Comparison of ENCODE assay signal across 28 cellular contexts in the genomic region with DNA sequence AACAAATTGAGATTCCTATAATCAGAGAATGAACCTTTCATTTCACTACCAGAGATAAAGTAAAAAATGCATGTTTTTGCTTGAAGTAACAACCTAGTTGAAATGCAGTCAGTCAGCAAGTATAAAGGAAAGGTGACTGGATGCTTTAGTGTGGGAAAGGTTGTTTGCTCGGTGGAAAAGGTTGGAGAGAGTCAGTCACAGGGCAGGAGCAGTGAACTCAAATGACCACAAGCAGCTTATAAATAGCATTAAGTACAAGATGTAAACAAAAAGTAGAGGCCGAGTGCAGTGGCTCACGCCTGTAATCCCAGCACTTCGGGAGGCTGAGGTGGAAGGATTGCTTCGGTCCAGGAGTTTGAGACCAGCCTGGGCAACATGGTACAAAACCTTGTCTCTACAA.
DNase-seq lines count a peak whose midpoint lies in the region; TF ChIP-seq lines count a peak whose summit lies in the region.
"Had no signal": no experiment of that assay in that cellular context is flagged by ENCODE, and none has a peak within 500 bp of the region (broad histone marks: within the 10 kb centered on the region; RNA-seq: fewer than 3 reads in every experiment).

No MANE protein-coding gene starts in this region.

- no peaks in the 10 kb centered on the region for H3K4me1 ChIP-seq in breast epithelium
- H3K4me1 ChIP-seq: left ventricle myocardium inferior, right atrium auricular region had no signal

- no peak for TF ChIP-seq POLR2A in breast epithelium (IDR thresholded peaks at IDR 0.05)

- peaks cover 6% of the 10 kb centered on the region; the same call in 1 of the 2 replicates for H3K36me3 ChIP-seq in SU-DHL-6 (ENCODE audit: low read length)
- H3K36me3 ChIP-seq in breast epithelium = no peaks in the 10 kb centered on the region
- H3K36me3 ChIP-seq: right atrium auricular region had no signal

- H3K4me3 Mint-ChIP-seq in activated T-helper 1 cell treated with anti-CD3 and anti-CD28 coated beads, Interleukin-12 subunit alpha, Interleukin-12 subunit beta, Interleukin-2, Interleukin-4 antibody, amounts not matched to agents 30 ng/mL and 10 ng/mL and 1 ng/mL, durations not matched to agents 14 hours and 24 hours and 36 hours = no peak overlapping the region
- H3K4me3 Mint-ChIP-seq: activated CD4-positive, alpha-beta memory T cell treated with anti-CD3 and anti-CD28 coated beads for 36 hours; activated naive CD8-positive, alpha-beta T cell treated with anti-CD3 and anti-CD28 coated beads, Interleukin-2, amount 10 ng/mL, durations not matched to agents 7 days and 5 days; CD8-positive, alpha-beta T cell; H9; immature natural killer cell; mesothelial cell of epicardium; naive thymus-derived CD8-positive, alpha-beta T cell had no signal

- H4K20me1 ChIP-seq in SU-DHL-6 (ENCODE audit: low read depth, low read length) = no peaks in the 10 kb centered on the region

- H3K27ac Mint-ChIP-seq in activated T-helper 1 cell treated with anti-CD3 and anti-CD28 coated beads, Interleukin-12 subunit alpha, Interleukin-12 subunit beta, Interleukin-2, Interleukin-4 antibody, amounts not matched to agents 30 ng/mL and 10 ng/mL and 1 ng/mL, durations not matched to agents 14 hours and 24 hours and 36 hours = no peak overlapping the region
- H3K27ac Mint-ChIP-seq: activated CD4-positive, alpha-beta memory T cell treated with anti-CD3 and anti-CD28 coated beads for 36 hours; activated naive CD8-positive, alpha-beta T cell treated with anti-CD3 and anti-CD28 coated beads, Interleukin-2, amount 10 ng/mL, durations not matched to agents 7 days and 5 days; activated T-helper 2 cell treated with anti-CD3 and anti-CD28 coated beads, Interferon-gamma antibody, Interleukin-2, Interleukin-4, amounts not matched to agents 10 μg/mL and 5 μg/mL and 100 μg/mL, durations not matched to agents 14 hours and 24 hours and 36 hours; CD8-positive, alpha-beta T cell; mesothelial cell of epicardium had no signal

- H3F3A ChIP-seq in SU-DHL-6 (ENCODE audit: insufficient read depth) = peaks cover 67% of the 10 kb centered on the region

- H3K27me3 Mint-ChIP-seq in activated T-helper 1 cell treated with anti-CD3 and anti-CD28 coated beads, Interleukin-12 subunit alpha, Interleukin-12 subunit beta, Interleukin-2, Interleukin-4 antibody, amounts not matched to agents 30 ng/mL and 10 ng/mL and 1 ng/mL, durations not matched to agents 14 hours and 24 hours and 36 hours (ENCODE audit: insufficient read depth) = no peaks in the 10 kb centered on the region
- H3K27me3 Mint-ChIP-seq: activated CD4-positive, alpha-beta memory T cell treated with anti-CD3 and anti-CD28 coated beads for 36 hours; activated naive CD8-positive, alpha-beta T cell treated with anti-CD3 and anti-CD28 coated beads, Interleukin-2, amount 10 ng/mL, durations not matched to agents 7 days and 5 days; naive thymus-derived CD8-positive, alpha-beta T cell had no signal

- no peak overlapping the region for H2AFZ ChIP-seq in SU-DHL-6 (ENCODE audit: low read depth, low read length, severe bottlenecking)

- no peaks in the 10 kb centered on the region for H3K36me3 Mint-ChIP-seq in activated T-helper 1 cell treated with anti-CD3 and anti-CD28 coated beads, Interleukin-12 subunit alpha, Interleukin-12 subunit beta, Interleukin-2, Interleukin-4 antibody, amounts not matched to agents 30 ng/mL and 10 ng/mL and 1 ng/mL, durations not matched to agents 14 hours and 24 hours and 36 hours (ENCODE audit: low read depth)
- H3K36me3 Mint-ChIP-seq: activated CD4-positive, alpha-beta memory T cell treated with anti-CD3 and anti-CD28 coated beads for 36 hours; activated naive CD8-positive, alpha-beta T cell treated with anti-CD3 and anti-CD28 coated beads, Interleukin-2, amount 10 ng/mL, durations not matched to agents 7 days and 5 days had no signal

- H3K4me1 Mint-ChIP-seq in activated T-helper 1 cell treated with anti-CD3 and anti-CD28 coated beads, Interleukin-12 subunit alpha, Interleukin-12 subunit beta, Interleukin-2, Interleukin-4 antibody, amounts not matched to agents 30 ng/mL and 10 ng/mL and 1 ng/mL, durations not matched to agents 14 hours and 24 hours and 36 hours (ENCODE audit: low read depth) = no peaks in the 10 kb centered on the region
- H3K4me1 Mint-ChIP-seq: activated naive CD8-positive, alpha-beta T cell treated with anti-CD3 and anti-CD28 coated beads, Interleukin-2, amount 10 ng/mL, durations not matched to agents 7 days and 5 days; immature natural killer cell; mesothelial cell of epicardium had no signal

- peaks cover 17% of the 10 kb centered on the region; the same call in 1 of the 2 replicates for H3K79me2 ChIP-seq in SU-DHL-6 (ENCODE audit: insufficient read depth, low read length)

- no peaks in the 10 kb centered on the region for H3K27me3 ChIP-seq in SU-DHL-6 (ENCODE audit: low read length)
- no peaks in the 10 kb centered on the region for H3K27me3 ChIP-seq in breast epithelium
- H3K27me3 ChIP-seq: body of pancreas, right atrium auricular region had no signal

- DNase-seq in H4 (ENCODE audit: low spot score) = peak; percentile 11
- peak; percentile 67 for DNase-seq in iris pigment epithelial cell (ENCODE audit: low read depth)
- DNase-seq in hepatic stellate cell (ENCODE audit: low spot score) = no peak
- no peak for DNase-seq in breast epithelium (ENCODE audit: low spot score in 2 of 2)
- DNase-seq in hypothalamus (lab: John Stamatoyannopoulos, UW) = no peak
- no peak for DNase-seq in activated T-helper 1 cell treated with anti-CD3 and anti-CD28 coated beads, Interleukin-12 subunit alpha, Interleukin-12 subunit beta, Interleukin-2, Interleukin-4 antibody, amounts not matched to agents 30 ng/mL and 10 ng/mL and 1 ng/mL, durations not matched to agents 14 hours and 24 hours and 36 hours (ENCODE audit: low spot score)
- DNase-seq: activated CD4-positive, alpha-beta memory T cell treated with anti-CD3 and anti-CD28 coated beads for 36 hours; activated CD8-positive, alpha-beta memory T cell treated with anti-CD3 and anti-CD28 coated beads, Interleukin-2, amount 50 U/mL, for 48 hours; activated naive CD8-positive, alpha-beta T cell treated with anti-CD3 and anti-CD28 coated beads, Interleukin-2, amount 10 ng/mL, durations not matched to agents 7 days and 5 days; body of pancreas; CD8-positive, alpha-beta T cell; foreskin fibroblast; H9; immature natural killer cell; Kasumi-1; left ventricle myocardium inferior; naive thymus-derived CD8-positive, alpha-beta T cell; NCI-H1048; NCI-H1930; NCI-H2227 treated with DMSO at 0.1 percent for 48 hours; stimulated activated CD4-positive, alpha-beta T cell treated with anti-CD3 and anti-CD28 coated beads, Interleukin-12 subunit alpha, Interleukin-12 subunit beta, amount 100 ng/mL, for 4 hours; stimulated activated CD4-positive, alpha-beta T cell treated with anti-CD3 and anti-CD28 coated beads, Interleukin-4, amount 100 ng/mL, for 24 hours; stimulated activated naive CD8-positive, alpha-beta T cell treated with anti-CD3 and anti-CD28 coated beads, Interleukin-15, Interleukin-2, amounts not matched to agents 100 U/mL and 50 U/mL, for 24 hours; T1000 had no signal

- H3K27ac ChIP-seq in SU-DHL-6 (ENCODE audit: low read depth, low read length) = peak overlapping the region; percentile 93
- H3K27ac ChIP-seq in breast epithelium = no peak overlapping the region
- H3K27ac ChIP-seq: body of pancreas, left ventricle myocardium inferior, right atrium auricular region had no signal

- H3K4me3 ChIP-seq in SU-DHL-6 (ENCODE audit: insufficient read depth, low read length, poor library complexity, severe bottlenecking) (peak overlapping the region; percentile 30), breast epithelium (no peak overlapping the region)
- H3K4me3 ChIP-seq: body of pancreas, left ventricle myocardium inferior, right atrium auricular region had no signal

- H3K4me2 ChIP-seq in SU-DHL-6 (ENCODE audit: low read depth, low read length, poor library complexity, severe bottlenecking) = peak overlapping the region; percentile 47

- H3K9me2 ChIP-seq in SU-DHL-6 (replicated peaks; ENCODE audit: insufficient read depth, low read length) = no peaks in the 10 kb centered on the region

- H3K9ac ChIP-seq in SU-DHL-6 (ENCODE audit: low read length) = peak overlapping the region; percentile 51

- TF ChIP-seq CTCF in SU-DHL-6 (IDR thresholded peaks at IDR 0.05; ENCODE audit: insufficient read depth, low read length, poor library complexity, severe bottlenecking) (no peak), breast epithelium (IDR thresholded peaks at IDR 0.05) (no peak)

- intact Hi-C loops in breast epithelium (cut with DNase I; ENCODE audit: low total_unique reads) = no loop called here
- intact Hi-C loops in activated T-helper 1 cell treated with anti-CD3 and anti-CD28 coated beads, Interleukin-12 subunit alpha, Interleukin-12 subunit beta, Interleukin-2, Interleukin-4 antibody, amounts not matched to agents 30 ng/mL and 10 ng/mL and 1 ng/mL, durations not matched to agents 14 hours and 24 hours and 36 hours (cut with micrococcal nuclease) = loop anchor here (10.0 kb wide), 1 partner anchor 896 kb away; no protein-coding TSS in a partner anchor

- no peaks in the 10 kb centered on the region for H3K9me3 Mint-ChIP-seq in activated T-helper 1 cell treated with anti-CD3 and anti-CD28 coated beads, Interleukin-12 subunit alpha, Interleukin-12 subunit beta, Interleukin-2, Interleukin-4 antibody, amounts not matched to agents 30 ng/mL and 10 ng/mL and 1 ng/mL, durations not matched to agents 14 hours and 24 hours and 36 hours
- H3K9me3 Mint-ChIP-seq: activated CD4-positive, alpha-beta memory T cell treated with anti-CD3 and anti-CD28 coated beads for 36 hours; activated naive CD8-positive, alpha-beta T cell treated with anti-CD3 and anti-CD28 coated beads, Interleukin-2, amount 10 ng/mL, durations not matched to agents 7 days and 5 days; activated T-helper 2 cell treated with anti-CD3 and anti-CD28 coated beads, Interferon-gamma antibody, Interleukin-2, Interleukin-4, amounts not matched to agents 10 μg/mL and 5 μg/mL and 100 μg/mL, durations not matched to agents 14 hours and 24 hours and 36 hours; CD8-positive, alpha-beta T cell; H9; immature natural killer cell; mesothelial cell of epicardium; naive thymus-derived CD8-positive, alpha-beta T cell had no signal

- H3K9me3 ChIP-seq in SU-DHL-6 (ENCODE audit: insufficient read depth, low read length) (no peaks in the 10 kb centered on the region), breast epithelium (no peaks in the 10 kb centered on the region)
- H3K9me3 ChIP-seq: body of pancreas, left ventricle myocardium inferior, right atrium auricular region had no signal

Comparison
In these comparisons a context has a peak if more than half of its experiments do, and no peak if none do; other contexts are left out.
1. DNase-seq: peak in H4 (single experiment) and iris pigment epithelial cell (single experiment); none in hepatic stellate cell (single experiment), breast epithelium (0 of 2), hypothalamus (0 of 51) and activated T-helper 1 cell treated with anti-CD3 and anti-CD28 coated beads, Interleukin-12 subunit alpha, Interleukin-12 subunit beta, Interleukin-2, Interleukin-4 antibody, amounts not matched to agents 30 ng/mL and 10 ng/mL and 1 ng/mL, durations not matched to agents 14 hours and 24 hours and 36 hours (single experiment).